In genomic region chr1:160047116-160047991, GRCh38 we compare ENCODE assay signal across 1 cellular context.
TF ChIP-seq lines count a peak whose summit lies in the region.

No MANE protein-coding gene starts in this region.

TF ChIP-seq in IMR-90, 13 proteins besides CTCF, POLR2A, EP300 and RAD21:
- no peak for TF ChIP-seq CEBPB (IDR thresholded peaks at IDR 0.05; ENCODE audit: low read depth, low read length)
- no peak for TF ChIP-seq FOS (IDR thresholded peaks at IDR 0.05; ENCODE audit: low read depth, low read length)
- no peak for TF ChIP-seq NFE2L2 (IDR thresholded peaks at IDR 0.05; ENCODE audit: low read depth, low read length)
- TF ChIP-seq ELK1 (IDR thresholded peaks at IDR 0.05; ENCODE audit: borderline replicate concordance, low read depth, low read length) = no peak
- TF ChIP-seq MAZ (IDR thresholded peaks at IDR 0.05; ENCODE audit: borderline replicate concordance, low read depth, low read length) = no peak
- TF ChIP-seq MAFK (IDR thresholded peaks at IDR 0.05; ENCODE audit: low read depth, low read length) = no peak
- TF ChIP-seq CHD1 (IDR thresholded peaks at IDR 0.05; ENCODE audit: low read depth, low read length) = no peak
- no peak for TF ChIP-seq RFX5 (IDR thresholded peaks at IDR 0.05; ENCODE audit: low read depth, low read length)
- TF ChIP-seq BHLHE40 (IDR thresholded peaks at IDR 0.05; ENCODE audit: low read depth, low read length) = no peak
- no peak for TF ChIP-seq RCOR1 (IDR thresholded peaks at IDR 0.05; ENCODE audit: insufficient replicate concordance, low read length)
- TF ChIP-seq MXI1 (IDR thresholded peaks at IDR 0.05; ENCODE audit: borderline replicate concordance, low read depth, low read length) = no peak
TF ChIP-seq in IMR-90: peak in this region for 0.
